Comparison of ENCODE assay signal across 9 cellular contexts in the genomic region with DNA sequence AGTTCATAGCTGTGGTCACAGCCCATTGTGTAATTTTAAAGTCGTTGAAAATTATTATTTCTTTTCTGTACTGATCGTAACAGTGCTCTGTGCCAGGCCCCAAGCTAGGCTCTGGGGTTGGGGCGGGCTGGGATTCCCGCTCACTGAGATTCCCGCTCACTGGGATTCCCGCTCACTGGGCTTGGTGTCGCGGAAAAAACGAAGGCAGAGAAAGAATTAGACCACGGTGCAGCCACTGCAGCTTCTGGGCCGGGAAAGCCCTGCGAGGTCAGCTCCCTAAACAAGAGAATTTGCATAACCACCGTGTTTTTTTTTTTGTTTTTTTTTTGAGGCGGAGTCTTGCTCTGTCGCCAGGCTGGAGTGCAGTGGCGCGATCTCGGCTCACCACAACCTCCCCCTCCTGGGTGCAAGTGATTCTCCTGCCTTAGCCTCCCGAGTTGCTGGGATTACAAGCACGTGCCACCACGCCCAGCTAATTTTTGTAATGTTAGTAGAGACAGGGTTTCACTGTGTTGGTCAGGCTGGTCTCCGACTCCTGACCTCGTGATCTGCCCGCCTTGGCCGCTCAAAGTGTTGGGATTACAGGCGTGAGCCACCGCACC. TPM values are rescaled to one million over a fixed set of nuclear protein-coding genes. Genes with fewer than 3 reads are reported as not detected.
DNase-seq lines count a peak whose midpoint lies in the region; ATAC-seq and TF ChIP-seq lines count a peak whose summit lies in the region.
"Had no signal": no experiment of that assay in that cellular context is flagged by ENCODE, and none has a peak within 500 bp of the region (broad histone marks: within the 10 kb centered on the region; RNA-seq: fewer than 3 reads in every experiment).

No MANE protein-coding gene starts in this region.

- no peak overlapping the region for H3K4me3 Mint-ChIP-seq in progenitor cell of endocrine pancreas (ENCODE audit: low read depth)
- H3K4me3 Mint-ChIP-seq in activated T-helper 2 cell treated with anti-CD3 and anti-CD28 coated beads, Interferon-gamma antibody, Interleukin-2, Interleukin-4, amounts not matched to agents 10 μg/mL and 5 μg/mL and 100 μg/mL, durations not matched to agents 14 hours and 24 hours and 36 hours (ENCODE audit: low read depth) = no peak overlapping the region
- H3K4me3 Mint-ChIP-seq: activated naive CD8-positive, alpha-beta T cell treated with anti-CD3 and anti-CD28 coated beads, Interleukin-2, amount 10 ng/mL, durations not matched to agents 7 days and 5 days had no signal

- H3K9me3 ChIP-seq in Karpas-422 (ENCODE audit: low read length) = no peaks in the 10 kb centered on the region

- peaks cover 31% of the 10 kb centered on the region for H3K4me1 ChIP-seq in Karpas-422 (ENCODE audit: low read length)

- H3K27me3 Mint-ChIP-seq in progenitor cell of endocrine pancreas = no peaks in the 10 kb centered on the region
- no peaks in the 10 kb centered on the region for H3K27me3 Mint-ChIP-seq in activated T-helper 2 cell treated with anti-CD3 and anti-CD28 coated beads, Interferon-gamma antibody, Interleukin-2, Interleukin-4, amounts not matched to agents 10 μg/mL and 5 μg/mL and 100 μg/mL, durations not matched to agents 14 hours and 24 hours and 36 hours (ENCODE audit: low read depth)
- H3K27me3 Mint-ChIP-seq: activated naive CD8-positive, alpha-beta T cell treated with anti-CD3 and anti-CD28 coated beads, Interleukin-2, amount 10 ng/mL, durations not matched to agents 7 days and 5 days had no signal

- H3K79me2 ChIP-seq in Karpas-422 (ENCODE audit: low read length) = peaks cover 99% of the 10 kb centered on the region

- no peak overlapping the region for H3K27ac Mint-ChIP-seq in progenitor cell of endocrine pancreas
- H3K27ac Mint-ChIP-seq in activated T-helper 2 cell treated with anti-CD3 and anti-CD28 coated beads, Interferon-gamma antibody, Interleukin-2, Interleukin-4, amounts not matched to agents 10 μg/mL and 5 μg/mL and 100 μg/mL, durations not matched to agents 14 hours and 24 hours and 36 hours = no peak overlapping the region
- H3K27ac Mint-ChIP-seq: activated naive CD8-positive, alpha-beta T cell treated with anti-CD3 and anti-CD28 coated beads, Interleukin-2, amount 10 ng/mL, durations not matched to agents 7 days and 5 days had no signal

- TF ChIP-seq CTCF in progenitor cell of endocrine pancreas (IDR thresholded peaks at IDR 0.05; ENCODE audit: unreplicated experiment) = no peak

- no peaks in the 10 kb centered on the region for H3K36me3 ChIP-seq in Karpas-422 (ENCODE audit: insufficient read depth, low read length)

- H3K9me3 Mint-ChIP-seq in progenitor cell of endocrine pancreas (ENCODE audit: low read depth) = peaks cover 6% of the 10 kb centered on the region
- no peaks in the 10 kb centered on the region for H3K9me3 Mint-ChIP-seq in activated T-helper 2 cell treated with anti-CD3 and anti-CD28 coated beads, Interferon-gamma antibody, Interleukin-2, Interleukin-4, amounts not matched to agents 10 μg/mL and 5 μg/mL and 100 μg/mL, durations not matched to agents 14 hours and 24 hours and 36 hours
- H3K9me3 Mint-ChIP-seq: activated naive CD8-positive, alpha-beta T cell treated with anti-CD3 and anti-CD28 coated beads, Interleukin-2, amount 10 ng/mL, durations not matched to agents 7 days and 5 days had no signal

- no peaks in the 10 kb centered on the region for H3K27me3 ChIP-seq in Karpas-422 (ENCODE audit: low read length)

- intact Hi-C loops in activated T-helper 2 cell treated with anti-CD3 and anti-CD28 coated beads, Interferon-gamma antibody, Interleukin-2, Interleukin-4, amounts not matched to agents 10 μg/mL and 5 μg/mL and 100 μg/mL, durations not matched to agents 14 hours and 24 hours and 36 hours (cut with micrococcal nuclease) = no loop called here

- peaks cover 46% of the 10 kb centered on the region for H3K36me3 Mint-ChIP-seq in progenitor cell of endocrine pancreas (ENCODE audit: insufficient read depth)
- H3K36me3 Mint-ChIP-seq in activated T-helper 2 cell treated with anti-CD3 and anti-CD28 coated beads, Interferon-gamma antibody, Interleukin-2, Interleukin-4, amounts not matched to agents 10 μg/mL and 5 μg/mL and 100 μg/mL, durations not matched to agents 14 hours and 24 hours and 36 hours (ENCODE audit: low read depth) = peaks cover 17% of the 10 kb centered on the region

- peak overlapping the region; percentile 25 for H3K4me3 ChIP-seq in Karpas-422 (ENCODE audit: low read length)

- peak; percentile 70 for DNase-seq in DMS153 (lab: John Stamatoyannopoulos, UW)
- peak; percentile 56 for DNase-seq in Karpas-422
- peak; percentile 36 for DNase-seq in hepatic stellate cell (ENCODE audit: low spot score)
- DNase-seq in dermis blood vessel endothelial cell = no peak
- DNase-seq in progenitor cell of endocrine pancreas (ENCODE audit: low spot score, unreplicated experiment) = no peak
- no peak for DNase-seq in activated T-helper 2 cell treated with anti-CD3 and anti-CD28 coated beads, Interferon-gamma antibody, Interleukin-2, Interleukin-4, amounts not matched to agents 10 μg/mL and 5 μg/mL and 100 μg/mL, durations not matched to agents 14 hours and 24 hours and 36 hours (ENCODE audit: low spot score)
- DNase-seq: activated naive CD8-positive, alpha-beta T cell treated with anti-CD3 and anti-CD28 coated beads, Interleukin-2, amount 10 ng/mL, durations not matched to agents 7 days and 5 days had no signal

- peak; percentile 56 for ATAC-seq in GM19455 (IDR thresholded peaks at IDR 0.05; ENCODE audit: unreplicated experiment)
- ATAC-seq in GM21423 (IDR thresholded peaks at IDR 0.05; ENCODE audit: unreplicated experiment) = no peak

- H4K20me1 ChIP-seq in Karpas-422 (ENCODE audit: insufficient read depth, low read depth, low read length) = peaks cover 11% of the 10 kb centered on the region; the same call in 1 of the 2 replicates

- H3K27ac ChIP-seq in Karpas-422 (ENCODE audit: low read length) = no peak overlapping the region

- peak overlapping the region; percentile 33 for H3K9ac ChIP-seq in Karpas-422 (ENCODE audit: low read length)

- H3K9me2 ChIP-seq in Karpas-422 (replicated peaks; ENCODE audit: insufficient read depth, low read length) = no peaks in the 10 kb centered on the region

- H3K4me2 ChIP-seq in Karpas-422 (ENCODE audit: low read depth, low read length, poor library complexity, severe bottlenecking) = peak overlapping the region; percentile 59

- no peak overlapping the region for H2AFZ ChIP-seq in Karpas-422 (ENCODE audit: low read length)

- H3K4me1 Mint-ChIP-seq in progenitor cell of endocrine pancreas (ENCODE audit: low read depth) = peaks cover 19% of the 10 kb centered on the region
- H3K4me1 Mint-ChIP-seq in activated T-helper 2 cell treated with anti-CD3 and anti-CD28 coated beads, Interferon-gamma antibody, Interleukin-2, Interleukin-4, amounts not matched to agents 10 μg/mL and 5 μg/mL and 100 μg/mL, durations not matched to agents 14 hours and 24 hours and 36 hours (ENCODE audit: low read depth) = peaks cover 17% of the 10 kb centered on the region

RNA-seq across cellular contexts. Expression of a gene that starts 31.2 kb away (rescaled TPM):
- 20.3 and 23.8 TPM in 2 replicates for total RNA-seq in Karpas-422 (2014; rRNA removed; shearing (Covaris generic); ENCODE audit: low replicate concordance)
- 25.9 and 37.7 TPM in 2 replicates for total RNA-seq in dermis blood vessel endothelial cell
- 47.6 and 47.8 TPM in 2 replicates for total RNA-seq in progenitor cell of endocrine pancreas
- 35.6 TPM in 2 replicates for total RNA-seq in activated T-helper 2 cell treated with anti-CD3 and anti-CD28 coated beads, Interferon-gamma antibody, Interleukin-2, Interleukin-4, amounts not matched to agents 10 μg/mL and 5 μg/mL and 100 μg/mL, durations not matched to agents 14 hours and 24 hours and 36 hours

Comparison
In these comparisons a context has a peak if more than half of its experiments do, and no peak if none do; other contexts are left out.
1. DNase-seq: peak in DMS153 (single experiment), Karpas-422 (single experiment) and hepatic stellate cell (single experiment); none in dermis blood vessel endothelial cell (single experiment), progenitor cell of endocrine pancreas (single experiment) and activated T-helper 2 cell treated with anti-CD3 and anti-CD28 coated beads, Interferon-gamma antibody, Interleukin-2, Interleukin-4, amounts not matched to agents 10 μg/mL and 5 μg/mL and 100 μg/mL, durations not matched to agents 14 hours and 24 hours and 36 hours (single experiment).